In genomic region chr2:106581755-106582430, GRCh38 we compare ENCODE assay signal across 8 cellular contexts.
DNase-seq lines count a peak whose midpoint lies in the region; FAIRE-seq and TF ChIP-seq lines count a peak whose summit lies in the region.

No MANE protein-coding gene starts in this region.

- H3K27ac ChIP-seq in MM.1S (ENCODE audit: low read length): no peak overlapping the region
- no peak overlapping the region for H3K27ac ChIP-seq in testis

- no peaks in the 10 kb centered on the region for H3K79me2 ChIP-seq in MM.1S (ENCODE audit: low read length)

- TF ChIP-seq POLR2A in H54 (IDR thresholded peaks at IDR 0.05; ENCODE audit: low read depth, low read length): no peak
- no peak for TF ChIP-seq POLR2A in testis (IDR thresholded peaks at IDR 0.05)

- H3K4me3 ChIP-seq in MM.1S (ENCODE audit: low read length) (peak overlapping the region; percentile 67), endocrine pancreas (ENCODE audit: control insufficient read depth, insufficient read depth, low read length) (peak overlapping the region; percentile 56), mucosa of stomach (ENCODE audit: low read length) (peak overlapping the region; percentile 34), testis (peak overlapping the region in 1 of 2 donors; percentile 30)

- H3K4me1 ChIP-seq in MM.1S (ENCODE audit: low read length): no peaks in the 10 kb centered on the region
- no peaks in the 10 kb centered on the region for H3K4me1 ChIP-seq in endocrine pancreas (ENCODE audit: control insufficient read depth, insufficient read depth, low read length)
- peaks cover 7% of the 10 kb centered on the region for H3K4me1 ChIP-seq in mucosa of stomach (ENCODE audit: control insufficient read depth, insufficient read depth, low read length)
- H3K4me1 ChIP-seq in testis: peaks cover 7% of the 10 kb centered on the region

- no peaks in the 10 kb centered on the region for H3K36me3 ChIP-seq in MM.1S (replicated peaks; ENCODE audit: insufficient read depth, low read length)
- H3K36me3 ChIP-seq in endocrine pancreas (ENCODE audit: control insufficient read depth, insufficient read depth, low read length): no peaks in the 10 kb centered on the region
- no peaks in the 10 kb centered on the region for H3K36me3 ChIP-seq in mucosa of stomach (ENCODE audit: control insufficient read depth, insufficient read depth, low read length)
- H3K36me3 ChIP-seq in testis (ENCODE audit: low read depth, missing control alignments): no peaks in the 10 kb centered on the region

- DNase-seq in NCI-H1417 (lab: John Stamatoyannopoulos, UW) (peak in 2 of 3 experiments; percentile 51 to 79), NCI-H1417 treated with DMSO at 0.1 percent for 48 hours (lab: John Stamatoyannopoulos, UW) (no peak), H54 (ENCODE audit: insufficient read length, low spot score) (peak; percentile 30), MM.1S (peak; percentile 75), testis (peak; percentile 69)
- DNase-seq in activated CD4-positive, alpha-beta T cell treated with anti-CD3 and anti-CD28 coated beads for 4 hours: peak; percentile 12 to 30

- H3K9me3 ChIP-seq in MM.1S (replicated peaks; ENCODE audit: insufficient read depth, low read length): no peaks in the 10 kb centered on the region
- H3K9me3 ChIP-seq in endocrine pancreas (ENCODE audit: control insufficient read depth, low read length): no peaks in the 10 kb centered on the region
- no peaks in the 10 kb centered on the region for H3K9me3 ChIP-seq in mucosa of stomach (ENCODE audit: control insufficient read depth, low read length)
- no peaks in the 10 kb centered on the region for H3K9me3 ChIP-seq in testis

- no peaks in the 10 kb centered on the region for H4K20me1 ChIP-seq in MM.1S (ENCODE audit: insufficient read depth, low read length)

- H3K27me3 ChIP-seq in MM.1S (replicated peaks; ENCODE audit: insufficient read depth, low read length) (no peaks in the 10 kb centered on the region; the same call in 1 of the 2 replicates), endocrine pancreas (ENCODE audit: control insufficient read depth, insufficient read depth, low read length) (no peaks in the 10 kb centered on the region), mucosa of stomach (ENCODE audit: control insufficient read depth, insufficient read depth, low read length) (peaks cover 24% of the 10 kb centered on the region), testis (no peaks in the 10 kb centered on the region)

- FAIRE-seq in H54 (lab: Jason Lieb, UNC): no peak

- TF ChIP-seq CTCF in MM.1S (IDR thresholded peaks at IDR 0.05; ENCODE audit: low read length) (no peak), testis (IDR thresholded peaks at IDR 0.05) (peak in 1 of 3 experiments; percentile 33)

- H3F3A ChIP-seq in MM.1S (ENCODE audit: insufficient read depth, low read length): no peaks in the 10 kb centered on the region

- no peaks in the 10 kb centered on the region for H3K9me2 ChIP-seq in MM.1S (replicated peaks; ENCODE audit: insufficient read depth, low read length)

- WGBS in testis, 2 donors: 4 to 9% methylated on average over 12 to 18 of the region's 18 CpGs

- intact Hi-C loops in testis (cut with DNase I; ENCODE audit: low total_unique reads): no loop called here

- peak overlapping the region; percentile 65 for H3K4me2 ChIP-seq in MM.1S (ENCODE audit: low read depth, low read length)

- H3K9ac ChIP-seq in MM.1S (ENCODE audit: low read length) (peak overlapping the region; percentile 40; the same call in 1 of the 2 replicates), endocrine pancreas (ENCODE audit: control insufficient read depth, insufficient read depth, low read length) (no peak overlapping the region), mucosa of stomach (ENCODE audit: low read length) (peak overlapping the region; percentile 38)

- H2AFZ ChIP-seq in MM.1S (ENCODE audit: low read length): peak overlapping the region; percentile 75
